ENCODE assay signal across 19 cellular contexts in the genomic region with DNA sequence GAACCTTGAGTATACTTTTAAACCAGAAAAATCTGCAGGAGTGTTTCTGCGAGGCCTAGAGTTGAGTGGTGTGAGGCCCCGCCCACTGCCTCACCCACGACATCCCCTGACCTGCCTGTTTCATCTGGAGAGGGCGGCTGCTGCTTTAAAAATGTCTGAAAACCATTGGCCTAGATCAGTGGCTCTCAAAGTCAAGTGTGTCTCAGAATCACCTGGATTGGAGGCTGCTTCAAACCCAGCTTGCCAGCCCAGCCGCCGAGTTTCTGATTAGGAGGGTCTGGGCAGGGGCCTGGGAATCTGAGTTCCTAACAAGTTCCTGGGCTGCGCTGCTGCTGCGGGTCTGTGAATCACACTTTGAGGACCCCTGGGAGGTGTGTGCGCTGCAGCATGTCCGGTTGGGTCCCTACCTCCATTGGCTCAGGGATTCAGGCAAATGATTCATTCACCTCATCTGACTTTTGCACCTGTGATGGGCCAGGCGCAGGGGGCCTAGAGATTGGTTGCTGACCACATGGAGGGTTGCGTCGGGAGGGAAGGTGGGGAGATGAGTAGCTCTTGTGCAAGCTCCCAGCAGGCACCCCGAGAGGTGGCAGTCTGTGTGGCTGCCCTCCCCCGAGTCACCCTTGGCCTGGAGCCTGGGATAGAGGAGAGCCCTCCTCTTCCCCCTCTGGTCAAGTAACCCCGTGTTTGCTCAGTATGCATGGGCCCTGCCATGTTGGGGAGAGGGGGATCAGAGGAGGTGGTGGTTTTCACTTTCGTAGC. TPM values are rescaled to one million over a fixed set of nuclear protein-coding genes. Genes with fewer than 3 reads are reported as not detected.
DNase-seq lines count a peak whose midpoint lies in the region; ATAC-seq and TF ChIP-seq lines count a peak whose summit lies in the region.
"Had no signal": no experiment of that assay in that cellular context is flagged by ENCODE, and none has a peak within 500 bp of the region (broad histone marks: within the 10 kb centered on the region; RNA-seq: fewer than 3 reads in every experiment).

No MANE protein-coding gene starts in this region.

- H3K4me3 Mint-ChIP-seq in activated CD4-positive, alpha-beta T cell treated with anti-CD3 and anti-CD28 coated beads for 36 hours, result no peak overlapping the region
- H3K4me3 Mint-ChIP-seq: central memory CD8-positive, alpha-beta T cell; nephron progenitor cell had no signal

- no peak overlapping the region for H3K27ac Mint-ChIP-seq in activated CD4-positive, alpha-beta T cell treated with anti-CD3 and anti-CD28 coated beads for 36 hours
- H3K27ac Mint-ChIP-seq: activated T-helper 2 cell treated with anti-CD3 and anti-CD28 coated beads, Interferon-gamma antibody, Interleukin-2, Interleukin-4, amounts not matched to agents 10 μg/mL and 5 μg/mL and 100 μg/mL, durations not matched to agents 14 hours and 24 hours and 36 hours had no signal

- H3K27me3 Mint-ChIP-seq in activated CD4-positive, alpha-beta T cell treated with anti-CD3 and anti-CD28 coated beads for 36 hours, result no peaks in the 10 kb centered on the region
- H3K27me3 Mint-ChIP-seq: CD4-positive, alpha-beta memory T cell; central memory CD8-positive, alpha-beta T cell had no signal

- H3K4me3 ChIP-seq in NT2/D1 (ENCODE audit: insufficient read length, low read depth) (no peak overlapping the region), vagina (no peak overlapping the region)
- H3K4me3 ChIP-seq: adrenal gland had no signal

- H3K36me3 ChIP-seq in NT2/D1 (ENCODE audit: insufficient read depth, insufficient read length, low read length) (peaks cover 31% of the 10 kb centered on the region), vagina (no peaks in the 10 kb centered on the region)
- H3K36me3 ChIP-seq: adrenal gland had no signal

- H3K27ac ChIP-seq in vagina (peak overlapping the region; percentile 6), foreskin keratinocyte (no peak overlapping the region)
- H3K27ac ChIP-seq: adrenal gland had no signal

- H3K36me3 Mint-ChIP-seq in activated CD4-positive, alpha-beta T cell treated with anti-CD3 and anti-CD28 coated beads for 36 hours (ENCODE audit: low read depth), result peaks cover 7% of the 10 kb centered on the region
- H3K36me3 Mint-ChIP-seq: CD4-positive, alpha-beta memory T cell had no signal

- CTCF ChIA-PET in activated CD4-positive, alpha-beta T cell treated with anti-CD3 and anti-CD28 coated beads for 36 hours (lab: Charles Lee), result interaction anchor here (0.8 to 7.3 kb wide), 2 partner anchors 43 to 131 kb away, joined by 3 to 59 read pairs; no protein-coding TSS in a partner anchor

- no peaks in the 10 kb centered on the region for H3K9me3 ChIP-seq in NT2/D1 (ENCODE audit: insufficient read depth, low read length)
- H3K9me3 ChIP-seq in vagina, result no peaks in the 10 kb centered on the region
- H3K9me3 ChIP-seq: adrenal gland had no signal

- ATAC-seq in activated CD4-positive, alpha-beta T cell treated with anti-CD3 and anti-CD28 coated beads for 36 hours, result no peak
- ATAC-seq in foreskin keratinocyte (no peak), GM21381 (IDR thresholded peaks at IDR 0.05; ENCODE audit: unreplicated experiment) (no peak)
- ATAC-seq: PC-3 had no signal

- no peak for TF ChIP-seq CTCF in vagina (IDR thresholded peaks at IDR 0.05)
- no peak for TF ChIP-seq CTCF in foreskin keratinocyte (conservative IDR thresholded peaks at IDR 0.05)

- no peaks in the 10 kb centered on the region for H3K9me3 Mint-ChIP-seq in activated CD4-positive, alpha-beta T cell treated with anti-CD3 and anti-CD28 coated beads for 36 hours (ENCODE audit: low read depth)
- H3K9me3 Mint-ChIP-seq: activated T-helper 2 cell treated with anti-CD3 and anti-CD28 coated beads, Interferon-gamma antibody, Interleukin-2, Interleukin-4, amounts not matched to agents 10 μg/mL and 5 μg/mL and 100 μg/mL, durations not matched to agents 14 hours and 24 hours and 36 hours; CD4-positive, alpha-beta memory T cell; central memory CD8-positive, alpha-beta T cell; nephron progenitor cell had no signal

- POLR2A ChIA-PET in activated CD4-positive, alpha-beta T cell treated with anti-CD3 and anti-CD28 coated beads for 36 hours (lab: Charles Lee), result interaction anchor here (0.6 kb wide), 1 partner anchor 283 kb away, joined by 8 read pairs; no protein-coding TSS in a partner anchor

- H3K4me1 Mint-ChIP-seq in activated CD4-positive, alpha-beta T cell treated with anti-CD3 and anti-CD28 coated beads for 36 hours, result peaks cover 34% of the 10 kb centered on the region

- H3K27me3 ChIP-seq in NT2/D1 (ENCODE audit: insufficient read depth, insufficient read length) (peaks cover 4% of the 10 kb centered on the region), vagina (no peaks in the 10 kb centered on the region), foreskin keratinocyte (no peaks in the 10 kb centered on the region)
- H3K27me3 ChIP-seq: adrenal gland had no signal

- peak; percentile 29 for DNase-seq in activated CD4-positive, alpha-beta T cell treated with anti-CD3 and anti-CD28 coated beads for 36 hours
- no peak for DNase-seq in activated CD4-positive, alpha-beta T cell treated with anti-CD3 and anti-CD28 coated beads for 4 hours
- DNase-seq in NT2/D1 (ENCODE audit: low read depth, low spot score) (no peak), islet precursor cell (peak; percentile 43), vagina (ENCODE audit: extremely low spot score in 2 of 2) (no peak), foreskin keratinocyte (no peak), occipital lobe (lab: John Stamatoyannopoulos, UW) (no peak)
- DNase-seq: activated CD4-positive, alpha-beta T cell treated with anti-CD3 and anti-CD28 coated beads, Interleukin-2, amount 50 U/mL, for 48 hours; CD4-positive, alpha-beta memory T cell; foreskin fibroblast; NCI-H1048; NCI-H524 treated with DMSO at 0.1 percent for 48 hours; nephron progenitor cell; PC-3 had no signal

- H3K4me1 ChIP-seq in NT2/D1 (ENCODE audit: insufficient read depth, insufficient read length) (peaks cover 36% of the 10 kb centered on the region), vagina (peaks cover 26% of the 10 kb centered on the region), foreskin keratinocyte (peaks cover 3% of the 10 kb centered on the region)

- intact Hi-C loops in activated CD4-positive, alpha-beta T cell treated with anti-CD3 and anti-CD28 coated beads for 36 hours (cut with DNase I, micrococcal nuclease), result loop anchor here (2.0 to 10.0 kb wide), 3 partner anchors 111 to 353 kb away; no protein-coding TSS in a partner anchor
- intact Hi-C loops in vagina (cut with DNase I), result loop anchor here (2.0 to 5.0 kb wide), 2 partner anchors 66 to 131 kb away; a partner anchor contains a TSS

- no peak for TF ChIP-seq POLR2A in vagina (IDR thresholded peaks at IDR 0.05)

- peak overlapping the region; percentile 18 for H3K9ac ChIP-seq in NT2/D1 (ENCODE audit: insufficient read length, low read depth)

RNA-seq across cellular contexts. Expression of a gene that starts 27.6 kb away (rescaled TPM):
- under 1 TPM; 0.05 TPM for total RNA-seq in activated CD4-positive, alpha-beta T cell treated with anti-CD3 and anti-CD28 coated beads for 36 hours
- 5.2 TPM for total RNA-seq in vagina
- not detected in 2 replicates for total RNA-seq in foreskin keratinocyte
- not detected in 2 replicates for polyA plus RNA-seq in foreskin keratinocyte
- total RNA-seq in occipital lobe, result not detected
- total RNA-seq: activated T-helper 2 cell treated with anti-CD3 and anti-CD28 coated beads, Interferon-gamma antibody, Interleukin-2, Interleukin-4, amounts not matched to agents 10 μg/mL and 5 μg/mL and 100 μg/mL, durations not matched to agents 14 hours and 24 hours and 36 hours; CD4-positive, alpha-beta memory T cell; renal cortical epithelial cell had no signal
- polyA plus RNA-seq: CD4-positive, alpha-beta memory T cell had no signal

Comparison
In these comparisons a context has a peak if more than half of its experiments do, and no peak if none do; other contexts are left out.
1. DNase-seq: peak in activated CD4-positive, alpha-beta T cell treated with anti-CD3 and anti-CD28 coated beads for 36 hours (single experiment) and islet precursor cell (single experiment); none in activated CD4-positive, alpha-beta T cell treated with anti-CD3 and anti-CD28 coated beads for 4 hours (0 of 2), NT2/D1 (single experiment), vagina (0 of 2), foreskin keratinocyte (0 of 2) and occipital lobe (single experiment).